ENCODE assay signal across 11 cellular contexts in genomic region chr13:79227418-79227817, GRCh38.
A peak's percentile ranks its signal among the peaks of the same experiment; 100 is the strongest.
DNase-seq lines count a peak whose midpoint lies in the region; ATAC-seq, FAIRE-seq and TF ChIP-seq lines count a peak whose summit lies in the region.
"Had no signal": no experiment of that assay in that cellular context is flagged by ENCODE, and none has a peak within 500 bp of the region (broad histone marks: within the 10 kb centered on the region; RNA-seq: fewer than 3 reads in every experiment).

No MANE protein-coding gene starts in this region.

- no peaks in the 10 kb centered on the region for H3K27me3 ChIP-seq in bronchial epithelial cell (ENCODE audit: control insufficient read depth, insufficient read depth, low read length)

- peak; percentile 26 for DNase-seq in bronchial epithelial cell (ENCODE audit: low read depth)
- DNase-seq in erythroblast (lab: John Stamatoyannopoulos, UW), result no peak
- no peak for DNase-seq in stimulated activated CD4-positive, alpha-beta T cell treated with anti-CD3 and anti-CD28 coated beads, Interleukin-4, amount 100 ng/mL, for 4 hours
- no peak for DNase-seq in NCI-H774 (lab: John Stamatoyannopoulos, UW)
- no peak for DNase-seq in dedifferentiated amniotic fluid mesenchymal stem cell (ENCODE audit: extremely low spot score)
- DNase-seq: activated naive CD4-positive, alpha-beta T cell treated with anti-CD3 and anti-CD28 coated beads, Interleukin-2, amount 50 U/mL, for 16 hours; DND-41; effector memory CD8-positive, alpha-beta T cell had no signal

- FAIRE-seq in bronchial epithelial cell (lab: Jason Lieb, UNC), result no peak

- no peak for TF ChIP-seq CTCF in bronchial epithelial cell (IDR thresholded peaks at IDR 0.05; ENCODE audit: insufficient read depth, low read length, severe bottlenecking)

- no peak for TF ChIP-seq POLR2A in erythroblast (IDR thresholded peaks at IDR 0.05; ENCODE audit: low read length)

- H3K36me3 ChIP-seq in bronchial epithelial cell (ENCODE audit: control insufficient read depth, insufficient read depth, low read length), result no peaks in the 10 kb centered on the region

- no peak overlapping the region for H3K4me3 ChIP-seq in bronchial epithelial cell (ENCODE audit: low read depth, low read length)

- ATAC-seq in GM18868 (IDR thresholded peaks at IDR 0.05; ENCODE audit: unreplicated experiment) (peak; percentile 94), GM21786 (IDR thresholded peaks at IDR 0.05; ENCODE audit: unreplicated experiment) (peak; percentile 89), HG03378 (IDR thresholded peaks at IDR 0.05; ENCODE audit: unreplicated experiment) (peak; percentile 92)
- ATAC-seq: effector memory CD8-positive, alpha-beta T cell had no signal
